In genomic region chr2:241316825-241317224, GRCh38 we compare ENCODE assay signal across 8 cellular contexts. TPM values are rescaled to one million over a fixed set of nuclear protein-coding genes. Genes with fewer than 3 reads are reported as not detected.
A peak's percentile ranks its signal among the peaks of the same experiment; 100 is the strongest.
DNase-seq lines count a peak whose midpoint lies in the region; ATAC-seq and TF ChIP-seq lines count a peak whose summit lies in the region.

No MANE protein-coding gene starts in this region.

- H3K4me2 ChIP-seq in DOHH2 (ENCODE audit: low read length) (peak overlapping the region; percentile 93), trophoblast cell (ENCODE audit: low read length) (peak overlapping the region; percentile 81)

- no peak overlapping the region for H4K12ac ChIP-seq in trophoblast cell (ENCODE audit: low read depth, low read length)

- H3K14ac ChIP-seq in trophoblast cell (ENCODE audit: low read length) = peak overlapping the region; percentile 100

- ATAC-seq in HG02588 (IDR thresholded peaks at IDR 0.05; ENCODE audit: unreplicated experiment) (no peak), GM19397 (IDR thresholded peaks at IDR 0.05; ENCODE audit: unreplicated experiment) (no peak)

- no peak overlapping the region for H4K8ac ChIP-seq in trophoblast cell (ENCODE audit: low read depth, low read length)

- H3K27me3 ChIP-seq in DOHH2 (ENCODE audit: control insufficient read depth, low read length) = no peaks in the 10 kb centered on the region
- H3K27me3 ChIP-seq in esophagus (ENCODE audit: control insufficient read depth in 1 of 2, insufficient read depth in 2 of 2, low read length in 2 of 2) = no peaks in the 10 kb centered on the region
- H3K27me3 ChIP-seq in trophoblast cell (ENCODE audit: insufficient read depth, low read length) = no peaks in the 10 kb centered on the region

- H2BK5ac ChIP-seq in trophoblast cell (ENCODE audit: low read depth, low read length, poor library complexity) = peak overlapping the region; percentile 95

- H3K27ac ChIP-seq in DOHH2 (ENCODE audit: low read depth, low read length) (peak overlapping the region; percentile 56), RWPE1 (peak overlapping the region; percentile 94), esophagus (ENCODE audit: low read depth in 2 of 2, low read length in 1 of 2) (peak overlapping the region; percentile 98), trophoblast cell (ENCODE audit: low read depth, low read length) (no peak overlapping the region)

- peak overlapping the region; percentile 99 for H2AK5ac ChIP-seq in trophoblast cell (ENCODE audit: low read length)

- H3K9me3 ChIP-seq in DOHH2 (ENCODE audit: control insufficient read depth, insufficient read depth, low read length) (no peaks in the 10 kb centered on the region), esophagus (ENCODE audit: control insufficient read depth in 2 of 2, insufficient read depth in 1 of 2, low read depth in 1 of 2, low read length in 1 of 2) (no peaks in the 10 kb centered on the region), trophoblast cell (ENCODE audit: insufficient read depth, low read depth, low read length) (no peaks in the 10 kb centered on the region)

- H3K9ac ChIP-seq in trophoblast cell (ENCODE audit: low read length) = peak overlapping the region; percentile 79

- CTCF ChIA-PET in RWPE1 (lab: Yijun Ruan, JAX) = no interaction called here

- no peaks in the 10 kb centered on the region for H3K9me2 ChIP-seq in DOHH2 (replicated peaks; ENCODE audit: control insufficient read depth, low read length)

- H3K79me2 ChIP-seq in DOHH2 (ENCODE audit: control insufficient read depth, low read length) (peaks cover 96% of the 10 kb centered on the region), trophoblast cell (ENCODE audit: control insufficient read depth, insufficient read depth, low read length, poor library complexity) (peaks cover 37% of the 10 kb centered on the region)

- POLR2A ChIA-PET in RWPE1 (lab: Yijun Ruan, JAX; ENCODE audit: low non-redundant PET) = no interaction called here

- H2AFZ ChIP-seq in trophoblast cell (ENCODE audit: insufficient read depth, low read length, poor library complexity) = no peak overlapping the region

- 6 to 8% methylated on average over 4 of the region's 4 CpGs for WGBS in esophagus, 2 donors
- WGBS in trophoblast cell (ENCODE audit: extremely low coverage, insufficient coverage, insufficient read length) = no CpG with 5 or more reads among the region's 4 CpGs

- no peak overlapping the region for H2BK120ac ChIP-seq in trophoblast cell (ENCODE audit: insufficient read depth, low read length, poor library complexity)

- peak overlapping the region; percentile 62 for H3K23ac ChIP-seq in trophoblast cell (ENCODE audit: low read length)

- H3K4me3 ChIP-seq in DOHH2 (ENCODE audit: low read length) (peak overlapping the region; percentile 87), esophagus (ENCODE audit: low read depth in 1 of 2, low read length in 2 of 2) (peak overlapping the region; percentile 58 to 98), trophoblast cell (ENCODE audit: low read depth, low read length) (peak overlapping the region; percentile 99)

- DNase-seq in RWPE1 (ENCODE audit: low spot score) (no peak), trophoblast cell (no peak), NCI-H1105 (lab: John Stamatoyannopoulos, UW) (no peak), AG08396 (ENCODE audit: low spot score) (no peak)

- no peak overlapping the region for H2BK12ac ChIP-seq in trophoblast cell (ENCODE audit: low read length)

- TF ChIP-seq CTCF in DOHH2 (IDR thresholded peaks at IDR 0.05; ENCODE audit: low read depth, low read length, poor library complexity, severe bottlenecking) (no peak), RWPE1 (conservative IDR thresholded peaks at IDR 0.05; ENCODE audit: low read depth) (no peak)

- H3K18ac ChIP-seq in trophoblast cell (ENCODE audit: low read length) = no peak overlapping the region

- H4K20me1 ChIP-seq in DOHH2 (ENCODE audit: control insufficient read depth, insufficient read depth, low read depth, low read length) = peaks cover 41% of the 10 kb centered on the region

- H3K4ac ChIP-seq in trophoblast cell (ENCODE audit: low read depth, low read length) = peak overlapping the region; percentile 100

- peaks cover 16% of the 10 kb centered on the region for H3K79me1 ChIP-seq in trophoblast cell (ENCODE audit: low read length)

- H3K4me1 ChIP-seq in DOHH2 (ENCODE audit: control insufficient read depth, low read length) (peaks cover 76% of the 10 kb centered on the region), esophagus (ENCODE audit: control insufficient read depth in 2 of 2, insufficient read depth in 2 of 2, low read length in 1 of 2) (peaks cover 0 to 2% of the 10 kb centered on the region in 2 donors), trophoblast cell (ENCODE audit: control insufficient read depth in 1 of 2, insufficient read depth in 2 of 2, low read length in 2 of 2) (peaks cover 0 to 11% of the 10 kb centered on the region in 2 experiments)

- peak overlapping the region; percentile 97 for H4K91ac ChIP-seq in trophoblast cell (ENCODE audit: low read depth, low read length)

- H3F3A ChIP-seq in DOHH2 (ENCODE audit: control insufficient read depth, insufficient read depth) = peaks cover 5% of the 10 kb centered on the region

- H3K36me3 ChIP-seq in DOHH2 (ENCODE audit: control insufficient read depth, low read length) = peaks cover 70% of the 10 kb centered on the region
- H3K36me3 ChIP-seq in esophagus (ENCODE audit: control insufficient read depth in 2 of 2, insufficient read depth in 2 of 2, low read length in 1 of 2) = no peaks in the 10 kb centered on the region
- H3K36me3 ChIP-seq in trophoblast cell (ENCODE audit: control insufficient read depth in 1 of 2, insufficient read depth in 2 of 2, low read length in 2 of 2) = peaks cover 2% of the 10 kb centered on the region in 2 experiments

RNA-seq across cellular contexts. Expression of gene SEPTIN2, which starts 1.1 kb away (rescaled TPM):
- polyA plus RNA-seq in esophagus = 10 to 100 TPM; 63.6 to 95.6 TPM
- polyA plus RNA-seq in trophoblast cell (2013) = 334 and 340 TPM in 2 replicates

RNA-seq across cellular contexts. Expression of gene HDLBP, which starts 1.4 kb away (rescaled TPM):
- polyA plus RNA-seq in esophagus = 100 to 1,000 TPM; 158 to 197 TPM
- 771 and 822 TPM in 2 replicates for polyA plus RNA-seq in trophoblast cell (2013)

RNA-seq across cellular contexts. Expression of gene FARP2, which starts 39.3 kb away (rescaled TPM):
- 10 to 100 TPM; 13.2 to 19.9 TPM for polyA plus RNA-seq in esophagus
- 20.0 and 20.1 TPM in 2 replicates for polyA plus RNA-seq in trophoblast cell (2013)
